In the genomic region with DNA sequence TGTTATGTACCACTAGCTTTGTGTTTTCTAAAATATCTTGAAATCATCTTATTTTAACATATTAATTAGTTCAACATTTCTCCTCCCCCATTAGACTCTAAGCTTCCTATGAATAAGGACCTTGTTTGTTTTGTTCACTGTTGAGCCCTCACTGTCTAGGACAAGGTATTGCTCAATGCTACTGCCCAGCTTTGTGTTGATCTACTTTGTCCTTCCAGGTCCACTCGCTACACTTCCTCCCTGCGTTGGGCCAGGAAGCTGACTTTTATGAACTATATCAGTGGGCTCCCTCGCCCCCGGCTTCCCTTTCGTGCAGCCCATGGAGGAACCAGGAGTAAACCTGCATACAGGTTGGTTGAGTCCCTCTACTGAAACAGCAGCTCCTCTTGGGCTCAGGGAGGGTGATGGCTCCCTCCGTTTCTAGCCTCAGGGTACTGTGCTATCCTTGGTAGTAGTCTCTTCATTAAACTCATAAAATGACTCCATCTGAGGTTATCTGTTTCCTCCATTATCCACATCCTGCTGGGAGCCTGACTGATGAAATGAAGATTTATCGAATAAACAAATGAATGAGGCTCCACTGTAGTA, we compare ENCODE assay signal across 28 cellular contexts.
DNase-seq lines count a peak whose midpoint lies in the region; ATAC-seq and TF ChIP-seq lines count a peak whose summit lies in the region.
"Had no signal": no experiment of that assay in that cellular context is flagged by ENCODE, and none has a peak within 500 bp of the region (broad histone marks: within the 10 kb centered on the region; RNA-seq: fewer than 3 reads in every experiment).

No MANE protein-coding gene starts in this region.

- H3K9me3 ChIP-seq in right lobe of liver (no peaks in the 10 kb centered on the region), uterus (no peaks in the 10 kb centered on the region), mucosa of descending colon (peaks cover 7% of the 10 kb centered on the region)
- H3K9me3 ChIP-seq: colonic mucosa, prostate gland, testis had no signal

- TF ChIP-seq CTCF in right lobe of liver (IDR thresholded peaks at IDR 0.05) = no peak
- no peak for TF ChIP-seq CTCF in uterus (IDR thresholded peaks at IDR 0.05)
- no peak for TF ChIP-seq CTCF in mucosa of descending colon (IDR thresholded peaks at IDR 0.05)

- in situ Hi-C loops in KBM-7 (cut with MboI; ENCODE audit: low pct_unique_long_range_greater_than_20kb, low sequenced_read_pairs) = no loop called here

- H3K36me3 ChIP-seq in right lobe of liver = no peaks in the 10 kb centered on the region
- no peaks in the 10 kb centered on the region for H3K36me3 ChIP-seq in uterus
- no peaks in the 10 kb centered on the region for H3K36me3 ChIP-seq in mucosa of descending colon (ENCODE audit: low read depth)
- H3K36me3 ChIP-seq: brain microvascular endothelial cell, colonic mucosa, prostate gland had no signal

- H3K4me3 ChIP-seq in right lobe of liver (no peak overlapping the region), uterus (no peak overlapping the region), mucosa of descending colon (no peak overlapping the region)
- H3K4me3 ChIP-seq: colonic mucosa, GM12878, prostate gland, testis had no signal

- DNase-seq in KBM-7 (peak; percentile 27), UCSD-AML1 (lab: John Stamatoyannopoulos, UW; ENCODE audit: unreplicated experiment) (peak; percentile 32), right lobe of liver (no peak), uterus (no peak), mucosa of descending colon (no peak)
- DNase-seq in activated naive CD4-positive, alpha-beta T cell treated with Interleukin-2 at 50 U/mL for 16 hours = no peak
- DNase-seq: activated CD8-positive, alpha-beta memory T cell treated with anti-CD3 and anti-CD28 coated beads, Interleukin-2, amount 50 U/mL, for 4 hours; activated effector memory CD4-positive, alpha-beta T cell treated with Interleukin-2 at 50 U/mL for 16 hours; activated naive CD8-positive, alpha-beta T cell treated with anti-CD3 and anti-CD28 coated beads, Interleukin-2, amount 50 U/mL, for 24 hours; brain microvascular endothelial cell; colonic mucosa; DMS79 treated with DMSO at 0.1 percent for 48 hours; HCEC 1CT; left cardiac atrium; midbrain; NCI-H146; NCI-H2171; NCI-H524; nephron progenitor cell; small intestine; stimulated activated CD4-positive, alpha-beta T cell treated with anti-CD3 and anti-CD28 coated beads, Interleukin-2, amount 100 ng/mL, for 48 hours; stimulated activated naive CD4-positive, alpha-beta T cell; testis had no signal

- TF ChIP-seq POLR2A in right lobe of liver (IDR thresholded peaks at IDR 0.05) (no peak), uterus (IDR thresholded peaks at IDR 0.05) (no peak)

- ATAC-seq in right lobe of liver (peak; percentile 49 to 81 (median 64)), mucosa of descending colon (no peak), HG03175 (IDR thresholded peaks at IDR 0.05; ENCODE audit: unreplicated experiment) (no peak)
- ATAC-seq: activated naive CD8-positive, alpha-beta T cell treated with anti-CD3 and anti-CD28 coated beads, Interleukin-2, amount 50 U/mL, for 24 hours; GM12878; left cardiac atrium; SK-N-SH treated with all-trans-retinoic acid at 6 μM for 48 hours; WTC11 had no signal

- intact Hi-C loops in right lobe of liver (cut with DNase I) = no loop called here
- intact Hi-C loops in uterus (cut with DNase I; ENCODE audit: low total_unique reads) = no loop called here
- intact Hi-C loops in mucosa of descending colon (cut with DNase I, micrococcal nuclease) = no loop called here

- H3K27ac ChIP-seq in right lobe of liver (no peak overlapping the region), uterus (peak overlapping the region; percentile 32 to 41)
- H3K27ac ChIP-seq: brain microvascular endothelial cell, colonic mucosa, prostate gland, testis had no signal

- H3K4me1 ChIP-seq in right lobe of liver = no peaks in the 10 kb centered on the region
- H3K4me1 ChIP-seq in uterus = no peaks in the 10 kb centered on the region
- no peaks in the 10 kb centered on the region for H3K4me1 ChIP-seq in mucosa of descending colon (ENCODE audit: low read depth)
- H3K4me1 ChIP-seq: prostate gland, testis had no signal

- 68% methylated on average over 7 of the region's 7 CpGs for WGBS in right lobe of liver (ENCODE audit: insufficient coverage, low coverage, low lambda C conversion rate, missing lambda C conversion rate)

- H3K27me3 ChIP-seq in right lobe of liver (no peaks in the 10 kb centered on the region), uterus (no peaks in the 10 kb centered on the region)
- H3K27me3 ChIP-seq: brain microvascular endothelial cell, colonic mucosa, testis had no signal

Comparison
In these comparisons a context has a peak if more than half of its experiments do, and no peak if none do; other contexts are left out.
1. DNase-seq: peak in KBM-7 (single experiment) and UCSD-AML1 (single experiment); none in right lobe of liver (0 of 3), uterus (0 of 2), mucosa of descending colon (0 of 3) and activated naive CD4-positive, alpha-beta T cell treated with Interleukin-2 at 50 U/mL for 16 hours (single experiment).
2. ATAC-seq: peak in right lobe of liver (4 of 4); none in mucosa of descending colon (single experiment) and HG03175 (single experiment).
3. H3K27ac ChIP-seq: peak in uterus (2 of 2); none in right lobe of liver (0 of 3).